35 cellular contexts compared by ENCODE assay signal in the genomic region with DNA sequence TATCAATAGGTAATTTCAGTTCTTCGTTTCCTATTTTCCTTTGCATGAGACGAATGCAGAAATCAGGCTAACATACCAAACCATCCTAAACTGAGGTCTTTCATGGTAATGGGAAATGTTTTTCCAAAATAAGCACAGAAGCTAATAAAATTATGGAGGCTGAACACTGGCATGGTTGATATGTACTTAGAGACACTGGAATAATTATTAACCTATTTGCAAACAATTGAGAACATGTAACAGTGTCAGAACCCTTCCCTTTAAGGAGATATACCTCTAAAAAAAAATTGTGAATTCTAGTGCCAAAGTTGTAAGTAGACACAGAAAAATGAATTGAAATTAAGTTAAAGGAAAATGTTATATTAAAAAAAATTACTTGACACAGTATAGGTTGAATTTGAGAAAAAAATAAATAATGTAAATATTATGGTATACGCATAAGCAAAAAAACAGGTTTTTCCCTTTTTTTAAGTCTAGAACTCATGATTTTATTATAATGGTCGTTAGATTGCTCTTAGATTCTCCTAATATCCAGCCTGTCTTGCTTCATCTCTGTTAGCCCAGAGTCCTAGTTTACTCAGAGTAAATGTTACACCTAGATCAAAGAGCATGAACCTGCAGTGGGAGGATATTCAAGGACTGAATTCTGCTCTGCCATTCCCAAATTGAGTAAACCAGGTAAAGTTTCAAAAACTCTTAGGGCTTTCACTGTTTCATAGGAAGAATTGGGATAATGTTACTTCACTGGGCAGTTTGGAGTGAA. TPM values are rescaled to one million over a fixed set of nuclear protein-coding genes. Genes with fewer than 3 reads are reported as not detected.
"Had no signal": no experiment of that assay in that cellular context is flagged by ENCODE, and none has a peak within 500 bp of the region (broad histone marks: within the 10 kb centered on the region; RNA-seq: fewer than 3 reads in every experiment).

No MANE protein-coding gene starts in this region.

- H3K9me3 Mint-ChIP-seq: activated naive CD4-positive, alpha-beta T cell treated with anti-CD3 and anti-CD28 coated beads for 36 hours; activated naive CD8-positive, alpha-beta T cell treated with anti-CD3 and anti-CD28 coated beads for 36 hours; activated T-helper 1 cell treated with anti-CD3 and anti-CD28 coated beads, Interleukin-12 subunit alpha, Interleukin-12 subunit beta, Interleukin-2, Interleukin-4 antibody, amounts not matched to agents 30 ng/mL and 10 ng/mL and 1 ng/mL, durations not matched to agents 14 hours and 24 hours and 36 hours; brain; mesothelial cell of epicardium; naive B cell; T-helper 2 cell treated with Interferon-gamma antibody and Interleukin-4, amounts not matched to agents 5 μg/mL and 100 μg/mL, for 36 hours had no signal

- H3K27ac ChIP-seq: adrenal gland, cardiac muscle cell, colonic mucosa, epithelial cell of prostate, esophagus squamous epithelium, heart right ventricle, ovary, psoas muscle, right atrium auricular region, testis, vagina had no signal

- H3K27ac Mint-ChIP-seq: activated naive CD4-positive, alpha-beta T cell treated with anti-CD3 and anti-CD28 coated beads for 36 hours; activated naive CD8-positive, alpha-beta T cell treated with anti-CD3 and anti-CD28 coated beads for 36 hours; activated T-helper 1 cell treated with anti-CD3 and anti-CD28 coated beads, Interleukin-12 subunit alpha, Interleukin-12 subunit beta, Interleukin-2, Interleukin-4 antibody, amounts not matched to agents 30 ng/mL and 10 ng/mL and 1 ng/mL, durations not matched to agents 14 hours and 24 hours and 36 hours; brain; mesothelial cell of epicardium; naive B cell; T-helper 2 cell treated with Interferon-gamma antibody and Interleukin-4, amounts not matched to agents 5 μg/mL and 100 μg/mL, for 36 hours had no signal

- H3K4me1 ChIP-seq: colonic mucosa, esophagus squamous epithelium, psoas muscle, right atrium auricular region, testis, vagina had no signal

- DNase-seq: activated CD4-positive, alpha-beta T cell treated with anti-CD3 and anti-CD28 coated beads for 4 hours; activated CD4-positive, alpha-beta T cell treated with anti-CD3 and anti-CD28 coated beads, Interleukin-2, amount 50 U/mL, for 4 hours; activated effector memory CD4-positive, alpha-beta T cell treated with anti-CD3 and anti-CD28 coated beads, Interleukin-2, amount 50 U/mL, for 16 hours; activated naive CD4-positive, alpha-beta T cell treated with anti-CD3 and anti-CD28 coated beads for 36 hours; activated naive CD8-positive, alpha-beta T cell treated with anti-CD3 and anti-CD28 coated beads for 36 hours; activated T-cell treated with anti-CD3 and anti-CD28 coated beads for 4 hours; adrenal gland; aorta; cerebellar nuclear complex; colonic mucosa; effector CD8-positive, alpha-beta T cell; esophagus squamous epithelium; foreskin melanocyte; naive B cell; ovary; psoas muscle; stimulated activated CD4-positive, alpha-beta T cell treated with anti-CD3 and anti-CD28 coated beads, Interleukin-12 subunit alpha, Interleukin-12 subunit beta, amount 100 ng/mL, for 4 hours; stimulated activated CD4-positive, alpha-beta T cell treated with anti-CD3 and anti-CD28 coated beads, Interleukin-4, amount 100 ng/mL, for 1 hour; stimulated activated naive CD8-positive, alpha-beta T cell treated with anti-CD3 and anti-CD28 coated beads, Interleukin-15, Interleukin-2, amounts not matched to agents 100 U/mL and 50 U/mL, for 24 hours; T-helper 1 cell; testis; trophoblast cell had no signal

- FAIRE-seq: endometrium had no signal

- H3K27me3 Mint-ChIP-seq: brain, naive B cell had no signal

- ATAC-seq: psoas muscle; stimulated activated naive CD8-positive, alpha-beta T cell treated with anti-CD3 and anti-CD28 coated beads, Interleukin-15, Interleukin-2, amounts not matched to agents 100 U/mL and 50 U/mL, for 24 hours had no signal

- H3K36me3 Mint-ChIP-seq: activated naive CD8-positive, alpha-beta T cell treated with anti-CD3 and anti-CD28 coated beads for 36 hours; brain; mesothelial cell of epicardium; naive B cell had no signal

- H3K4me3 Mint-ChIP-seq: activated naive CD4-positive, alpha-beta T cell treated with anti-CD3 and anti-CD28 coated beads for 36 hours; activated naive CD8-positive, alpha-beta T cell treated with anti-CD3 and anti-CD28 coated beads for 36 hours; activated T-helper 1 cell treated with anti-CD3 and anti-CD28 coated beads, Interleukin-12 subunit alpha, Interleukin-12 subunit beta, Interleukin-2, Interleukin-4 antibody, amounts not matched to agents 30 ng/mL and 10 ng/mL and 1 ng/mL, durations not matched to agents 14 hours and 24 hours and 36 hours; brain; mesothelial cell of epicardium; naive B cell; T-helper 2 cell treated with Interferon-gamma antibody and Interleukin-4, amounts not matched to agents 5 μg/mL and 100 μg/mL, for 36 hours had no signal

- H3K4me1 Mint-ChIP-seq: activated naive CD8-positive, alpha-beta T cell treated with anti-CD3 and anti-CD28 coated beads for 36 hours; brain; naive B cell had no signal

- H3K27me3 ChIP-seq: adrenal gland, cardiac muscle cell, colonic mucosa, ovary, right atrium auricular region, testis, vagina had no signal

- H3K36me3 ChIP-seq: adrenal gland, cardiac muscle cell, colonic mucosa, esophagus squamous epithelium, heart right ventricle, ovary, right atrium auricular region, vagina had no signal

- H3K4me3 ChIP-seq: adrenal gland, cardiac muscle cell, colonic mucosa, esophagus squamous epithelium, heart right ventricle, ovary, psoas muscle, right atrium auricular region, testis, vagina had no signal

- H3K9me3 ChIP-seq: adrenal gland, colonic mucosa, esophagus squamous epithelium, heart right ventricle, ovary, psoas muscle, right atrium auricular region, testis, vagina had no signal

RNA-seq across cellular contexts. Expression of gene SLC17A2, which starts 1.7 kb away (rescaled TPM):
- total RNA-seq: activated naive CD8-positive, alpha-beta T cell treated with anti-CD3 and anti-CD28 coated beads for 36 hours; adrenal gland; aorta; cardiac muscle cell; colonic mucosa; dermis microvascular lymphatic vessel endothelial cell; esophagus squamous epithelium; glomerular endothelial cell; heart right ventricle; lower leg skin; mesothelial cell of epicardium; ovary; psoas muscle; right atrium auricular region; vagina had no signal

RNA-seq across cellular contexts. Expression of gene SLC17A3, which starts 54.7 kb away (rescaled TPM):
- total RNA-seq: activated naive CD4-positive, alpha-beta T cell treated with anti-CD3 and anti-CD28 coated beads for 36 hours; activated naive CD8-positive, alpha-beta T cell treated with anti-CD3 and anti-CD28 coated beads for 36 hours; aorta; cardiac muscle cell; colonic mucosa; dermis microvascular lymphatic vessel endothelial cell; esophagus squamous epithelium; glomerular endothelial cell; heart right ventricle; lower leg skin; mesothelial cell of epicardium; psoas muscle; right atrium auricular region; vagina had no signal
